In the genomic region with DNA sequence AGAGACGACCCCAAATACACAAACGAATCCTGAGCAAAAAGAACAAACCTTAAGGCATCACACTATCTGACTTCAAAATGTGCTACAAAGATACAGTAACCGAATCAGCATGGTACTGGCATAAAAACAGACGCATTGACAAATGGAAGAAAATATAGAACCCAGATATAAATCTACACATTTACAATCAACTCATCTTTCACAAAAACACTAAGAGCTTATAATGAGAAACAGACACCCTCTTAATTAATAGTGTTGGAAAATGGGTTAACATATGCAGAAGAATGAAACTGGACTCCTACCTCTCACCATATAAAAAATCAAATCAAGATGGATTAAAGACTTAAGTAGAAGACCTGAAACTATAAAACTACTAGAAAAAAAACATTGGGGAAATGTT, we compare ENCODE assay signal across 29 cellular contexts.
"Had no signal": no experiment of that assay in that cellular context is flagged by ENCODE, and none has a peak within 500 bp of the region (broad histone marks: within the 10 kb centered on the region; RNA-seq: fewer than 3 reads in every experiment).

No MANE protein-coding gene starts in this region.

- H3K27me3 Mint-ChIP-seq: stimulated activated memory B cell treated with anti-CD40 and anti-IgM and Interleukin-4, amounts not matched to agents 10 μg/mL and 1 μg/mL and 100 μg/mL, for 72 hours; stimulated activated naive CD8-positive, alpha-beta T cell treated with anti-CD3 and anti-CD28 coated beads, Interleukin-15, amount 100 ng/mL, for 72 hours; stimulated activated naive CD8-positive, alpha-beta T cell treated with anti-CD3 and anti-CD28 coated beads, Interleukin-15, Interleukin-2, amounts not matched to agents 100 ng/mL and 50 ng/mL, for 24 hours had no signal

- H3K36me3 ChIP-seq: stomach, suprapubic skin, thoracic aorta, thyroid gland, tibial artery, tibial nerve, transverse colon, upper lobe of left lung, upper lobe of right lung, uterus, vagina had no signal

- H3K9me3 ChIP-seq: suprapubic skin, testis, thyroid gland, transverse colon, upper lobe of right lung, vagina had no signal

- H3K9me3 Mint-ChIP-seq: stimulated activated memory B cell treated with anti-CD40 and anti-IgM and Interleukin-4, amounts not matched to agents 10 μg/mL and 1 μg/mL and 100 μg/mL, for 72 hours had no signal

- H3K4me3 ChIP-seq: stomach, suprapubic skin, testis, thoracic aorta, thyroid gland, tibial artery, tibial nerve, transverse colon, upper lobe of left lung, upper lobe of right lung, uterus, vagina had no signal

- H3K36me3 Mint-ChIP-seq: stimulated activated effector memory CD8-positive, alpha-beta T cell treated with anti-CD3 and anti-CD28 coated beads, Interleukin-12 subunit alpha, Interleukin-12 subunit beta, amount 100 ng/mL, for 72 hours; stimulated activated memory B cell treated with anti-CD40 and anti-IgM and Interleukin-4, amounts not matched to agents 10 μg/mL and 1 μg/mL and 100 μg/mL, for 72 hours; type B pancreatic cell had no signal

- H3K4me1 Mint-ChIP-seq: stimulated activated effector memory CD8-positive, alpha-beta T cell treated with anti-CD3 and anti-CD28 coated beads, Interleukin-12 subunit alpha, Interleukin-12 subunit beta, amount 100 ng/mL, for 72 hours; stimulated activated memory B cell treated with anti-CD40 and anti-IgM and Interleukin-4, amounts not matched to agents 10 μg/mL and 1 μg/mL and 100 μg/mL, for 72 hours; stimulated activated naive B cell treated with anti-CD40 and anti-IgM and Interleukin-4, amounts not matched to agents 10 μg/mL and 1 μg/mL and 100 μg/mL, for 72 hours; stimulated activated naive CD8-positive, alpha-beta T cell treated with anti-CD3 and anti-CD28 coated beads, Interleukin-15, amount 100 ng/mL, for 72 hours had no signal

- ATAC-seq: stimulated activated effector memory CD8-positive, alpha-beta T cell treated with anti-CD3 and anti-CD28 coated beads, Interleukin-12 subunit alpha, Interleukin-12 subunit beta, amount 100 ng/mL, for 72 hours; stimulated activated memory B cell treated with anti-CD40 and anti-IgM and Interleukin-4, amounts not matched to agents 10 μg/mL and 1 μg/mL and 100 μg/mL, for 72 hours; stimulated activated naive B cell treated with anti-CD40 and anti-IgM and Interleukin-4, amounts not matched to agents 10 μg/mL and 1 μg/mL and 100 μg/mL, for 72 hours; stimulated activated naive CD8-positive, alpha-beta T cell treated with anti-CD3 and anti-CD28 coated beads, Interleukin-15, amount 100 ng/mL, for 72 hours; stimulated activated naive CD8-positive, alpha-beta T cell treated with anti-CD3 and anti-CD28 coated beads, Interleukin-15, Interleukin-2, amounts not matched to agents 100 U/mL and 50 U/mL, for 24 hours; upper lobe of right lung had no signal

- H3K27ac Mint-ChIP-seq: stimulated activated effector memory CD8-positive, alpha-beta T cell treated with anti-CD3 and anti-CD28 coated beads, Interleukin-12 subunit alpha, Interleukin-12 subunit beta, amount 100 ng/mL, for 72 hours; stimulated activated memory B cell treated with anti-CD40 and anti-IgM and Interleukin-4, amounts not matched to agents 10 μg/mL and 1 μg/mL and 100 μg/mL, for 72 hours; stimulated activated naive B cell treated with anti-CD40 and anti-IgM and Interleukin-4, amounts not matched to agents 10 μg/mL and 1 μg/mL and 100 μg/mL, for 72 hours; stimulated activated naive CD8-positive, alpha-beta T cell treated with anti-CD3 and anti-CD28 coated beads, Interleukin-15, Interleukin-2, amounts not matched to agents 100 ng/mL and 50 ng/mL, for 24 hours; type B pancreatic cell had no signal

- H3K4me1 ChIP-seq: stomach, suprapubic skin, testis, thyroid gland, tibial artery, tibial nerve, transverse colon, upper lobe of left lung, upper lobe of right lung, uterus, vagina had no signal

- FAIRE-seq: urothelium cell line had no signal

- H3K4me3 Mint-ChIP-seq: stimulated activated effector memory CD8-positive, alpha-beta T cell treated with anti-CD3 and anti-CD28 coated beads, Interleukin-12 subunit alpha, Interleukin-12 subunit beta, amount 100 ng/mL, for 72 hours; stimulated activated memory B cell treated with anti-CD40 and anti-IgM and Interleukin-4, amounts not matched to agents 10 μg/mL and 1 μg/mL and 100 μg/mL, for 72 hours; stimulated activated naive B cell treated with anti-CD40 and anti-IgM and Interleukin-4, amounts not matched to agents 10 μg/mL and 1 μg/mL and 100 μg/mL, for 72 hours; stimulated activated naive CD8-positive, alpha-beta T cell treated with anti-CD3 and anti-CD28 coated beads, Interleukin-15, amount 100 ng/mL, for 72 hours; stimulated activated naive CD8-positive, alpha-beta T cell treated with anti-CD3 and anti-CD28 coated beads, Interleukin-15, Interleukin-2, amounts not matched to agents 100 ng/mL and 50 ng/mL, for 24 hours; type B pancreatic cell had no signal

- H3K27ac ChIP-seq: stomach, suprapubic skin, testis, thoracic aorta, thyroid gland, tibial artery, tibial nerve, transverse colon, upper lobe of left lung, upper lobe of right lung, uterus, vagina had no signal

- H3K27me3 ChIP-seq: stomach, suprapubic skin, testis, thyroid gland, tibial artery, tibial nerve, transverse colon, upper lobe of left lung, upper lobe of right lung, uterus, vagina had no signal

- DNase-seq: stimulated activated CD4-positive, alpha-beta T cell treated with anti-CD3 and anti-CD28 coated beads, Interleukin-2, amount 100 ng/mL, for 48 hours; stimulated activated CD4-positive, alpha-beta T cell treated with anti-CD3 and anti-CD28 coated beads, Interleukin-4, amount 100 ng/mL, for 1 hour; stimulated activated CD4-positive, alpha-beta T cell treated with anti-CD3 and anti-CD28 coated beads, Interleukin-4, amount 100 ng/mL, for 24 hours; stimulated activated CD4-positive, alpha-beta T cell treated with anti-CD3 and anti-CD28 coated beads, Interleukin-4, amount 100 ng/mL, for 4 hours; stimulated activated CD8-positive, alpha-beta memory T cell treated with anti-CD3 and anti-CD28 coated beads, Interleukin-4, amount 100 ng/mL, for 48 hours; stimulated activated naive B cell treated with anti-CD40 and anti-IgM and Interleukin-4, amounts not matched to agents 10 μg/mL and 1 μg/mL and 100 μg/mL, for 72 hours; stimulated activated naive CD4-positive, alpha-beta T cell; stimulated activated naive CD4-positive, alpha-beta T cell treated with Interleukin-2 at 50 U/mL for 16 hours; stimulated activated naive CD8-positive, alpha-beta T cell treated with anti-CD3 and anti-CD28 coated beads, Interleukin-15, amount 100 ng/mL, for 72 hours; stimulated activated naive CD8-positive, alpha-beta T cell treated with anti-CD3 and anti-CD28 coated beads, Interleukin-15, Interleukin-2, amounts not matched to agents 100 U/mL and 50 U/mL, for 24 hours; stomach; substantia nigra; testis; thyroid gland; tibial artery; transverse colon; trophoblast cell; upper lobe of left lung; upper lobe of right lung; uterus had no signal
